23 cellular contexts compared by ENCODE assay signal in the genomic region with DNA sequence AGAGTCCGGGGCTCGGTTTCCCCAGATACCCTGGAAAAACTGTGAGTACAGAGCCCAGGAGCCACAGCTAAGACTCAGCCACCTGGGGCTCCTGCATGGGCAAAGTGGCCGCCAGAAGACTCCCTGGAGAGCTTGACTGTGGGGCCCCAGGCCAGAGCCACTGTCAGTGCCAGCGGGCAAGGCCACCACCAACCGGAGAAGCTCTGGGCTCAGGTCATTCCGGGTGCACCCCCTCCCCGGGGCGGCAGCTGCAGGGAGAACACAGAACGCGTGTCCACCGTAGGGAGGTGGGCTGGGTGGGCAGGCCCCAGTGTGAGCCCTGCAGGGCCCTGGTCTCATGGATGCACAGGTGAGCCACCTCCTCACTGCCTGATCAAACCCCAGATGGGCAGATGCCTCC. TPM values are rescaled to one million over a fixed set of nuclear protein-coding genes. Genes with fewer than 3 reads are reported as not detected.
DNase-seq lines count a peak whose midpoint lies in the region; ATAC-seq, FAIRE-seq and TF ChIP-seq lines count a peak whose summit lies in the region.
"Had no signal": no experiment of that assay in that cellular context is flagged by ENCODE, and none has a peak within 500 bp of the region (broad histone marks: within the 10 kb centered on the region; RNA-seq: fewer than 3 reads in every experiment).

No MANE protein-coding gene starts in this region.

- no peak overlapping the region for H3K23ac ChIP-seq in mesenchymal stem cell (ENCODE audit: low read length in 2 of 2)

- no peak overlapping the region for H3K27ac Mint-ChIP-seq in activated CD4-positive, alpha-beta memory T cell treated with anti-CD3 and anti-CD28 coated beads, Interleukin-2, amount 10 ng/mL, durations not matched to agents 7 days and 5 days
- no peak overlapping the region for H3K27ac Mint-ChIP-seq in activated CD4-positive, alpha-beta memory T cell treated with anti-CD3 and anti-CD28 coated beads for 36 hours
- H3K27ac Mint-ChIP-seq: activated T-helper 1 cell treated with anti-CD3 and anti-CD28 coated beads, Interleukin-12 subunit alpha, Interleukin-12 subunit beta, Interleukin-2, Interleukin-4 antibody, amounts not matched to agents 30 ng/mL and 10 ng/mL and 1 ng/mL, durations not matched to agents 14 hours and 24 hours and 36 hours had no signal

- no peak for FAIRE-seq in kidney (lab: Jason Lieb, UNC)
- FAIRE-seq: A549, HTR-8/SVneo, small intestine had no signal

- H3K18ac ChIP-seq in mesenchymal stem cell (ENCODE audit: low read depth in 1 of 2, low read length in 2 of 2) = no peak overlapping the region

- H3K27me3 ChIP-seq in Peyer's patch (no peaks in the 10 kb centered on the region), stomach (peaks cover 0 to 30% (median 0%) of the 10 kb centered on the region in 3 donors), mesenchymal stem cell (ENCODE audit: control insufficient read depth in 1 of 2, insufficient read depth in 1 of 2, low read length in 2 of 2) (peaks cover 3 to 47% of the 10 kb centered on the region in 2 experiments)
- H3K27me3 ChIP-seq: BLaER1 treated with 17β-estradiol and CSF1 and Interleukin-3, amounts not matched to agents 10 nM and 100 nM had no signal

- no peaks in the 10 kb centered on the region for H3K4me1 Mint-ChIP-seq in activated CD4-positive, alpha-beta memory T cell treated with anti-CD3 and anti-CD28 coated beads, Interleukin-2, amount 10 ng/mL, durations not matched to agents 7 days and 5 days
- H3K4me1 Mint-ChIP-seq in activated CD4-positive, alpha-beta memory T cell treated with anti-CD3 and anti-CD28 coated beads for 36 hours (ENCODE audit: low read depth) = no peaks in the 10 kb centered on the region

- no peak overlapping the region for H3K4me2 ChIP-seq in mesenchymal stem cell (ENCODE audit: low read length, poor library complexity, severe bottlenecking)
- H3K4me2 ChIP-seq: A549; BLaER1 treated with 17β-estradiol and CSF1 and Interleukin-3, amounts not matched to agents 10 nM and 100 nM had no signal

- H3K9ac ChIP-seq in kidney (ENCODE audit: low read length in 2 of 2) = no peak overlapping the region
- no peak overlapping the region for H3K9ac ChIP-seq in mesenchymal stem cell (ENCODE audit: low read length)
- H3K9ac ChIP-seq: BLaER1 treated with 17β-estradiol and CSF1 and Interleukin-3, amounts not matched to agents 10 nM and 100 nM; parathyroid adenoma had no signal

- TF ChIP-seq POLR2A in Peyer's patch (IDR thresholded peaks at IDR 0.05) (no peak), stomach (IDR thresholded peaks at IDR 0.05) (no peak)

- no peaks in the 10 kb centered on the region for H3K4me1 ChIP-seq in Peyer's patch
- no peaks in the 10 kb centered on the region for H3K4me1 ChIP-seq in kidney (ENCODE audit: control insufficient read depth in 1 of 2, insufficient read depth in 1 of 2, low read depth in 1 of 2, low read length in 2 of 2)
- no peaks in the 10 kb centered on the region for H3K4me1 ChIP-seq in stomach
- H3K4me1 ChIP-seq in mesenchymal stem cell (ENCODE audit: control insufficient read depth, insufficient read depth, low read depth, low read length) = no peaks in the 10 kb centered on the region
- H3K4me1 ChIP-seq: BLaER1 treated with 17β-estradiol and CSF1 and Interleukin-3, amounts not matched to agents 10 nM and 100 nM; parathyroid adenoma had no signal

- peaks cover 14% of the 10 kb centered on the region for H3K27me3 Mint-ChIP-seq in activated CD4-positive, alpha-beta memory T cell treated with anti-CD3 and anti-CD28 coated beads, Interleukin-2, amount 10 ng/mL, durations not matched to agents 7 days and 5 days
- peaks cover 40% of the 10 kb centered on the region for H3K27me3 Mint-ChIP-seq in activated CD4-positive, alpha-beta memory T cell treated with anti-CD3 and anti-CD28 coated beads for 36 hours

- H3K27ac ChIP-seq in Peyer's patch = no peak overlapping the region
- no peak overlapping the region for H3K27ac ChIP-seq in kidney (ENCODE audit: low read depth in 2 of 2, low read length in 2 of 2)
- H3K27ac ChIP-seq in stomach = no peak overlapping the region
- no peak overlapping the region for H3K27ac ChIP-seq in mesenchymal stem cell (ENCODE audit: low read length, poor library complexity, severe bottlenecking)
- H3K27ac ChIP-seq: BLaER1 treated with 17β-estradiol and CSF1 and Interleukin-3, amounts not matched to agents 10 nM and 100 nM; dorsolateral prefrontal cortex; parathyroid adenoma; SK-N-MC had no signal

- H3K36me3 Mint-ChIP-seq in activated CD4-positive, alpha-beta memory T cell treated with anti-CD3 and anti-CD28 coated beads, Interleukin-2, amount 10 ng/mL, durations not matched to agents 7 days and 5 days (ENCODE audit: low read depth) = no peaks in the 10 kb centered on the region
- H3K36me3 Mint-ChIP-seq in activated CD4-positive, alpha-beta memory T cell treated with anti-CD3 and anti-CD28 coated beads for 36 hours = no peaks in the 10 kb centered on the region

- no peak overlapping the region for H4K91ac ChIP-seq in mesenchymal stem cell (ENCODE audit: low read length)

- H2BK5ac ChIP-seq in mesenchymal stem cell (ENCODE audit: low read depth, low read length, poor library complexity, severe bottlenecking) = no peak overlapping the region

- no peak overlapping the region for H3K4ac ChIP-seq in mesenchymal stem cell (ENCODE audit: low read depth in 1 of 2, low read length in 2 of 2)

- 89 to 100% (median 95%) methylated on average over 1 to 11 of the region's 11 CpGs for WGBS in stomach, 5 donors
- 89% methylated on average over 11 of the region's 11 CpGs for WGBS in mesenchymal stem cell

- H3K4me3 ChIP-seq in Peyer's patch (no peak overlapping the region), kidney (ENCODE audit: low read length in 2 of 2) (no peak overlapping the region), stomach (no peak overlapping the region), mesenchymal stem cell (ENCODE audit: insufficient read depth in 1 of 2, low read depth in 1 of 2, low read length in 2 of 2) (no peak overlapping the region)
- H3K4me3 ChIP-seq: A549; BLaER1 treated with 17β-estradiol and CSF1 and Interleukin-3, amounts not matched to agents 10 nM and 100 nM; dorsolateral prefrontal cortex; lung; SK-N-MC had no signal

- H2BK120ac ChIP-seq in mesenchymal stem cell (ENCODE audit: low read depth, low read length) = no peak overlapping the region

- no peak for ATAC-seq in GM18511 (IDR thresholded peaks at IDR 0.05; ENCODE audit: unreplicated experiment)
- ATAC-seq: A549 had no signal

- no peaks in the 10 kb centered on the region for H3K9me3 Mint-ChIP-seq in activated CD4-positive, alpha-beta memory T cell treated with anti-CD3 and anti-CD28 coated beads, Interleukin-2, amount 10 ng/mL, durations not matched to agents 7 days and 5 days
- H3K9me3 Mint-ChIP-seq in activated CD4-positive, alpha-beta memory T cell treated with anti-CD3 and anti-CD28 coated beads for 36 hours = no peaks in the 10 kb centered on the region
- H3K9me3 Mint-ChIP-seq: activated T-helper 1 cell treated with anti-CD3 and anti-CD28 coated beads, Interleukin-12 subunit alpha, Interleukin-12 subunit beta, Interleukin-2, Interleukin-4 antibody, amounts not matched to agents 30 ng/mL and 10 ng/mL and 1 ng/mL, durations not matched to agents 14 hours and 24 hours and 36 hours had no signal

- no peak overlapping the region for H2BK15ac ChIP-seq in mesenchymal stem cell (ENCODE audit: low read depth, poor library complexity, severe bottlenecking)

- DNase-seq in activated CD4-positive, alpha-beta memory T cell treated with anti-CD3 and anti-CD28 coated beads, Interleukin-2, amount 10 ng/mL, durations not matched to agents 7 days and 5 days = peak; percentile 9
- no peak for DNase-seq in activated CD4-positive, alpha-beta memory T cell treated with anti-CD3 and anti-CD28 coated beads for 36 hours
- DNase-seq in Peyer's patch (peak in 2 of 3 donors; percentile 24 to 34), kidney (peak; percentile 60), stomach (peak; percentile 13), mesenchymal stem cell (no peak), HT-29 (ENCODE audit: low spot score) (no peak)
- DNase-seq: activated CD4-positive, alpha-beta T cell treated with anti-CD3 and anti-CD28 coated beads for 48 hours; GDM1; Kasumi-1; NCI-H1417; small intestine; T-helper 9 cell had no signal

- H3K36me3 ChIP-seq in Peyer's patch (no peaks in the 10 kb centered on the region), kidney (ENCODE audit: control insufficient read depth in 1 of 2, insufficient read depth in 2 of 2, low read length in 2 of 2) (no peaks in the 10 kb centered on the region), stomach (no peaks in the 10 kb centered on the region), mesenchymal stem cell (ENCODE audit: control insufficient read depth in 1 of 2, insufficient read depth in 2 of 2, low read depth in 1 of 2, low read length in 2 of 2) (no peaks in the 10 kb centered on the region)
- H3K36me3 ChIP-seq: BLaER1 treated with 17β-estradiol and CSF1 and Interleukin-3, amounts not matched to agents 10 nM and 100 nM had no signal

- H3K4me3 Mint-ChIP-seq in activated CD4-positive, alpha-beta memory T cell treated with anti-CD3 and anti-CD28 coated beads, Interleukin-2, amount 10 ng/mL, durations not matched to agents 7 days and 5 days = no peak overlapping the region
- no peak overlapping the region for H3K4me3 Mint-ChIP-seq in activated CD4-positive, alpha-beta memory T cell treated with anti-CD3 and anti-CD28 coated beads for 36 hours
- H3K4me3 Mint-ChIP-seq: activated T-helper 1 cell treated with anti-CD3 and anti-CD28 coated beads, Interleukin-12 subunit alpha, Interleukin-12 subunit beta, Interleukin-2, Interleukin-4 antibody, amounts not matched to agents 30 ng/mL and 10 ng/mL and 1 ng/mL, durations not matched to agents 14 hours and 24 hours and 36 hours had no signal

- H3K9me3 ChIP-seq in Peyer's patch (no peaks in the 10 kb centered on the region), kidney (ENCODE audit: control insufficient read depth in 1 of 2, low read length in 2 of 2) (no peaks in the 10 kb centered on the region), stomach (peaks cover 0 to under 1% (median 0%) of the 10 kb centered on the region in 4 donors), mesenchymal stem cell (ENCODE audit: control insufficient read depth, low read length) (no peaks in the 10 kb centered on the region)
- H3K9me3 ChIP-seq: BLaER1 treated with 17β-estradiol and CSF1 and Interleukin-3, amounts not matched to agents 10 nM and 100 nM had no signal

- H3K14ac ChIP-seq in mesenchymal stem cell (ENCODE audit: low read length in 2 of 2) = no peak overlapping the region

- H3K79me1 ChIP-seq in mesenchymal stem cell (replicated peaks; ENCODE audit: low read length, poor library complexity, severe bottlenecking) = no peaks in the 10 kb centered on the region

- CTCF ChIA-PET in activated CD4-positive, alpha-beta memory T cell treated with anti-CD3 and anti-CD28 coated beads, Interleukin-2, amount 10 ng/mL, durations not matched to agents 7 days and 5 days (lab: Charles Lee) = no interaction called here
- CTCF ChIA-PET in activated CD4-positive, alpha-beta memory T cell treated with anti-CD3 and anti-CD28 coated beads for 36 hours (lab: Charles Lee) = no interaction called here

- no peak overlapping the region for H4K8ac ChIP-seq in mesenchymal stem cell (ENCODE audit: low read length)

- no peak overlapping the region for H2BK12ac ChIP-seq in mesenchymal stem cell (ENCODE audit: low read length in 2 of 2)

- TF ChIP-seq CTCF in Peyer's patch (IDR thresholded peaks at IDR 0.05) (no peak), kidney (IDR thresholded peaks at IDR 0.05; ENCODE audit: borderline replicate concordance, extremely low read depth, insufficient read depth) (no peak), stomach (IDR thresholded peaks at IDR 0.05) (no peak)

- no peak for TF ChIP-seq EP300 in stomach (IDR thresholded peaks at IDR 0.05)

- intact Hi-C loops in activated CD4-positive, alpha-beta memory T cell treated with anti-CD3 and anti-CD28 coated beads for 36 hours (cut with micrococcal nuclease) = no loop called here
- intact Hi-C loops in kidney (cut with DNase I) (no loop called here), stomach (cut with DNase I; ENCODE audit: low total_unique reads) (no loop called here)

- no peak overlapping the region for H2AFZ ChIP-seq in mesenchymal stem cell (ENCODE audit: low read depth, low read length)
- H2AFZ ChIP-seq: parathyroid adenoma had no signal

- no peak overlapping the region for H2AK5ac ChIP-seq in mesenchymal stem cell (ENCODE audit: low read length, severe bottlenecking)

- POLR2A ChIA-PET in activated CD4-positive, alpha-beta memory T cell treated with anti-CD3 and anti-CD28 coated beads, Interleukin-2, amount 10 ng/mL, durations not matched to agents 7 days and 5 days (lab: Charles Lee) = no interaction called here
- POLR2A ChIA-PET in activated CD4-positive, alpha-beta memory T cell treated with anti-CD3 and anti-CD28 coated beads for 36 hours (lab: Charles Lee) = no interaction called here

RNA-seq across cellular contexts. Expression of gene RBFOX3, which starts 22.3 kb away (rescaled TPM):
- not detected for total RNA-seq in activated CD4-positive, alpha-beta memory T cell treated with anti-CD3 and anti-CD28 coated beads, Interleukin-2, amount 10 ng/mL, durations not matched to agents 7 days and 5 days
- not detected for total RNA-seq in activated CD4-positive, alpha-beta memory T cell treated with anti-CD3 and anti-CD28 coated beads for 36 hours
- total RNA-seq in Peyer's patch (under 1 TPM in 1 of 4 donors, not detected in 3; 0.40 TPM), kidney (not detected), stomach (1 to 10 TPM in 1 of 5 donors, not detected in 4; 7.6 TPM)
- polyA plus RNA-seq in kidney (ENCODE audit: insufficient read depth, low read depth, low replicate concordance) (not detected), stomach (1 to 10 TPM in 1 of 3 donors, not detected in 2; 1.2 TPM)
- not detected for polyA plus RNA-seq in mesenchymal stem cell (2013, experiment 1 of 2)
- not detected for polyA plus RNA-seq in mesenchymal stem cell (2013, experiment 2 of 2)
- not detected in 2 replicates for total RNA-seq in HT-29 (2014; rRNA removed; shearing (Covaris generic))
- total RNA-seq: activated T-helper 1 cell treated with anti-CD3 and anti-CD28 coated beads, Interleukin-12 subunit alpha, Interleukin-12 subunit beta, Interleukin-2, Interleukin-4 antibody, amounts not matched to agents 30 ng/mL and 10 ng/mL and 1 ng/mL, durations not matched to agents 14 hours and 24 hours and 36 hours; myocyte had no signal

Comparison
In these comparisons a context has a peak if more than half of its experiments do, and no peak if none do; other contexts are left out.
1. DNase-seq: peak in activated CD4-positive, alpha-beta memory T cell treated with anti-CD3 and anti-CD28 coated beads, Interleukin-2, amount 10 ng/mL, durations not matched to agents 7 days and 5 days (single experiment), Peyer's patch (2 of 3), kidney (single experiment) and stomach (single experiment); none in activated CD4-positive, alpha-beta memory T cell treated with anti-CD3 and anti-CD28 coated beads for 36 hours (single experiment), mesenchymal stem cell (single experiment) and HT-29 (single experiment).